Comparison of ENCODE assay signal across 1 cellular context in the genomic region with DNA sequence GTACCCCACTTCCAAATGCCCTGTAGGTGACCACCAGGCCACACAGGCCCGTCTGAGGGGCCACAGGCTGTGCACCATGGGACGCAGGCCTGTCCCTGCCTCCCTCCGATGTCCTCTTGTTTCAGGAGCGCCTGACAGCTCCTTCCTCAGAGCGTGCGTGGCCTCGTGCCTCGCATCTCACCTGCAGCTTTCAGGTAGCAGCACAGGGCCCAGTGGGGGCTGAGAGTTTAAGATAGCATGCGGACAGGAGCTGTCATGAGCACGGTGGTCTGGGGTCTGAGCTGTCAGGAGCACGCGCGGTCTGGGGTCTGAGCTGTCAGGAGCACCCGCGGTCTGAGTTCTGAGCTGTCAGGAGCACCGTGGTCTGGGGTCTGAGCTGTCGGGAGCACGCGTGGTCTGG.
TF ChIP-seq lines count a peak whose summit lies in the region.

No MANE protein-coding gene starts in this region.

TF ChIP-seq in HCT116, 20 proteins besides CTCF, POLR2A, EP300 and RAD21:
- TF ChIP-seq ZNF274 (IDR thresholded peaks at IDR 0.05; ENCODE audit: low read depth, low read length): no peak
- TF ChIP-seq, protein P1, sequence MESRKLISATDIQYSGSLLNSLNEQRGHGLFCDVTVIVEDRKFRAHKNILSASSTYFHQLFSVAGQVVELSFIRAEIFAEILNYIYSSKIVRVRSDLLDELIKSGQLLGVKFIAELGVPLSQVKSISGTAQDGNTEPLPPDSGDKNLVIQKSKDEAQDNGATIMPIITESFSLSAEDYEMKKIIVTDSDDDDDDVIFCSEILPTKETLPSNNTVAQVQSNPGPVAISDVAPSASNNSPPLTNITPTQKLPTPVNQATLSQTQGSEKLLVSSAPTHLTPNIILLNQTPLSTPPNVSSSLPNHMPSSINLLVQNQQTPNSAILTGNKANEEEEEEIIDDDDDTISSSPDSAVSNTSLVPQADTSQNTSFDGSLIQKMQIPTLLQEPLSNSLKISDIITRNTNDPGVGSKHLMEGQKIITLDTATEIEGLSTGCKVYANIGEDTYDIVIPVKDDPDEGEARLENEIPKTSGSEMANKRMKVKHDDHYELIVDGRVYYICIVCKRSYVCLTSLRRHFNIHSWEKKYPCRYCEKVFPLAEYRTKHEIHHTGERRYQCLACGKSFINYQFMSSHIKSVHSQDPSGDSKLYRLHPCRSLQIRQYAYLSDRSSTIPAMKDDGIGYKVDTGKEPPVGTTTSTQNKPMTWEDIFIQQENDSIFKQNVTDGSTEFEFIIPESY (IDR thresholded peaks at IDR 0.05; ENCODE audit: extremely low read depth, insufficient replicate concordance, low read length): no peak
- 0 out of 2 replicates have a peak, but pooled peaks have one; percentile 25 for TF ChIP-seq POLR2AphosphoS5 (IDR thresholded peaks at IDR 0.05; ENCODE audit: low read depth, low read length)
- TF ChIP-seq, protein P2, sequence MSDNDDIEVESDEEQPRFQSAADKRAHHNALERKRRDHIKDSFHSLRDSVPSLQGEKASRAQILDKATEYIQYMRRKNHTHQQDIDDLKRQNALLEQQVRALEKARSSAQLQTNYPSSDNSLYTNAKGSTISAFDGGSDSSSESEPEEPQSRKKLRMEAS (IDR thresholded peaks at IDR 0.05): no peak
